ENCODE assay signal across 11 cellular contexts in genomic region chr13:41995946-41996345, GRCh38. TPM values are rescaled to one million over a fixed set of nuclear protein-coding genes. Genes with fewer than 3 reads are reported as not detected.
DNase-seq lines count a peak whose midpoint lies in the region; ATAC-seq and TF ChIP-seq lines count a peak whose summit lies in the region.
"Had no signal": no experiment of that assay in that cellular context is flagged by ENCODE, and none has a peak within 500 bp of the region (broad histone marks: within the 10 kb centered on the region; RNA-seq: fewer than 3 reads in every experiment).

No MANE protein-coding gene starts in this region.

- DNase-seq in DMS79 treated with DMSO at 0.1 percent for 48 hours (lab: John Stamatoyannopoulos, UW), result peak; percentile 27
- peak; percentile 64 for DNase-seq in GM23248
- DNase-seq in activated CD8-positive, alpha-beta T cell treated with anti-CD3 and anti-CD28 coated beads for 36 hours, result peak; percentile 69
- DNase-seq in kidney glomerular epithelial cell (lab: John Stamatoyannopoulos, UW), result peak; percentile 84
- no peak for DNase-seq in occipital lobe (lab: John Stamatoyannopoulos, UW)
- no peak for DNase-seq in PC-9
- no peak for DNase-seq in head of caudate nucleus
- DNase-seq: central memory CD4-positive, alpha-beta T cell; T-helper 9 cell had no signal

- no peaks in the 10 kb centered on the region for H3K9me3 Mint-ChIP-seq in activated CD8-positive, alpha-beta T cell treated with anti-CD3 and anti-CD28 coated beads for 36 hours
- H3K9me3 Mint-ChIP-seq: neural crest cell had no signal

- H3K36me3 Mint-ChIP-seq in activated CD8-positive, alpha-beta T cell treated with anti-CD3 and anti-CD28 coated beads for 36 hours (ENCODE audit: low read depth), result no peaks in the 10 kb centered on the region

- WGBS in GM23248 (ENCODE audit: low coverage in 1 of 2, low lambda C conversion rate in 2 of 2, missing lambda C conversion rate in 2 of 2), 2 experiments, result 45 to 49% methylated on average over 5 of the region's 5 CpGs

- no peak overlapping the region for H3K4me3 Mint-ChIP-seq in activated CD8-positive, alpha-beta T cell treated with anti-CD3 and anti-CD28 coated beads for 36 hours
- H3K4me3 Mint-ChIP-seq: neural crest cell had no signal

- H3K4me1 ChIP-seq in GM23248 (ENCODE audit: insufficient read depth) (peaks cover 11% of the 10 kb centered on the region), PC-9 (replicated peaks; ENCODE audit: insufficient read depth) (no peaks in the 10 kb centered on the region)

- H3K9me2 ChIP-seq in GM23248 (ENCODE audit: insufficient read depth) (no peaks in the 10 kb centered on the region), PC-9 (ENCODE audit: insufficient read depth) (no peaks in the 10 kb centered on the region)

- H3K79me2 ChIP-seq in GM23248 (ENCODE audit: insufficient read depth) (no peaks in the 10 kb centered on the region), PC-9 (ENCODE audit: low read depth) (no peaks in the 10 kb centered on the region)

- POLR2A ChIA-PET in activated CD8-positive, alpha-beta T cell treated with anti-CD3 and anti-CD28 coated beads for 36 hours (lab: Charles Lee), result no interaction called here
- POLR2A ChIA-PET in PC-9 (lab: Charles Lee; ENCODE audit: unreplicated experiment), result no interaction called here

- intact Hi-C loops in activated CD8-positive, alpha-beta T cell treated with anti-CD3 and anti-CD28 coated beads for 36 hours (cut with micrococcal nuclease), result no loop called here
- intact Hi-C loops in PC-9 (cut with micrococcal nuclease; ENCODE audit: unreplicated experiment) (no loop called here), head of caudate nucleus (cut with DNase I) (no loop called here)

- no TSS peak for BruUV-seq in PC-9 (replicated peaks; lab: Mats Ljungman, UMichigan)

- H3K36me3 ChIP-seq in GM23248 (ENCODE audit: low read depth), result no peaks in the 10 kb centered on the region
- no peaks in the 10 kb centered on the region for H3K36me3 ChIP-seq in PC-9 (ENCODE audit: low read depth)

- H3K4me2 ChIP-seq in GM23248 (ENCODE audit: unreplicated experiment) (no peak overlapping the region), PC-9 (no peak overlapping the region)

- H2AFZ ChIP-seq in GM23248, result 0 out of 2 replicates have a peak overlapping the region, but pooled peaks have one; percentile 6
- H2AFZ ChIP-seq in PC-9, result no peak overlapping the region

- H4K20me1 ChIP-seq in GM23248 (ENCODE audit: insufficient read depth) (no peaks in the 10 kb centered on the region), PC-9 (ENCODE audit: insufficient read depth) (no peaks in the 10 kb centered on the region)

- in situ Hi-C loops in GM23248 (cut with MboI), result no loop called here

- H3K9ac ChIP-seq in GM23248, result no peak overlapping the region

- H3K9me3 ChIP-seq in GM23248 (ENCODE audit: low read depth) (no peaks in the 10 kb centered on the region), PC-9 (ENCODE audit: insufficient read depth, low read depth) (no peaks in the 10 kb centered on the region)

- no peaks in the 10 kb centered on the region for H3K27me3 Mint-ChIP-seq in activated CD8-positive, alpha-beta T cell treated with anti-CD3 and anti-CD28 coated beads for 36 hours

- H3K27ac ChIP-seq in GM23248, result no peak overlapping the region
- H3K27ac ChIP-seq in PC-9, result no peak overlapping the region

- ATAC-seq in activated CD8-positive, alpha-beta T cell treated with anti-CD3 and anti-CD28 coated beads for 36 hours, result peak; percentile 69
- no peak for ATAC-seq in GM21737 (IDR thresholded peaks at IDR 0.05; ENCODE audit: unreplicated experiment)

- no peak for TF ChIP-seq CTCF in activated CD8-positive, alpha-beta T cell treated with anti-CD3 and anti-CD28 coated beads for 36 hours (IDR thresholded peaks at IDR 0.05)
- TF ChIP-seq CTCF in PC-9 (conservative IDR thresholded peaks at IDR 0.05), result no peak

- no peak overlapping the region for H3K27ac Mint-ChIP-seq in activated CD8-positive, alpha-beta T cell treated with anti-CD3 and anti-CD28 coated beads for 36 hours

- H3K4me1 Mint-ChIP-seq in activated CD8-positive, alpha-beta T cell treated with anti-CD3 and anti-CD28 coated beads for 36 hours (ENCODE audit: low read depth), result peaks cover 8% of the 10 kb centered on the region
- H3K4me1 Mint-ChIP-seq: neural crest cell had no signal

- CTCF ChIA-PET in activated CD8-positive, alpha-beta T cell treated with anti-CD3 and anti-CD28 coated beads for 36 hours (lab: Charles Lee), result no interaction called here
- CTCF ChIA-PET in PC-9 (lab: Charles Lee), result no interaction called here

- H3K4me3 ChIP-seq in GM23248 (no peak overlapping the region), PC-9 (no peak overlapping the region)

- peaks cover 14% of the 10 kb centered on the region for H3F3A ChIP-seq in GM23248 (ENCODE audit: insufficient read depth)
- H3F3A ChIP-seq in PC-9 (ENCODE audit: insufficient read depth, low read depth), result no peaks in the 10 kb centered on the region

- H3K27me3 ChIP-seq in GM23248 (replicated peaks; ENCODE audit: insufficient read depth) (no peaks in the 10 kb centered on the region), PC-9 (ENCODE audit: insufficient read depth, low read depth) (no peaks in the 10 kb centered on the region)

RNA-seq across cellular contexts. Expression of gene VWA8, which starts 35.0 kb away (rescaled TPM):
- 10.1 and 35.5 TPM in 2 replicates for total RNA-seq in GM23248 (2014; rRNA removed; shearing (Covaris generic))
- polyA plus RNA-seq in GM23248 (2016; fragmentation: Nextera tagmentation; extraction: Ambion mirVana), result 3.6 and 3.9 TPM in 2 replicates
- 10 to 100 TPM; 26.3 to 27.5 TPM for total RNA-seq in activated CD8-positive, alpha-beta T cell treated with anti-CD3 and anti-CD28 coated beads for 36 hours
- 53.7 TPM for total RNA-seq in occipital lobe
- 11.5 and 14.1 TPM in 2 replicates for total RNA-seq in PC-9 (2021)

RNA-seq across cellular contexts. Expression of gene DGKH, which starts 52.5 kb away (rescaled TPM):
- 7.0 and 7.1 TPM in 2 replicates for total RNA-seq in GM23248 (2014; rRNA removed; shearing (Covaris generic))
- polyA plus RNA-seq in GM23248 (2016; fragmentation: Nextera tagmentation; extraction: Ambion mirVana), result 1.4 and 1.5 TPM in 2 replicates
- 10 to 100 TPM; 15.2 to 15.8 TPM for total RNA-seq in activated CD8-positive, alpha-beta T cell treated with anti-CD3 and anti-CD28 coated beads for 36 hours
- 20.0 TPM for total RNA-seq in occipital lobe
- 9.3 and 10.9 TPM in 2 replicates for total RNA-seq in PC-9 (2021)

Comparison
In these comparisons a context has a peak if more than half of its experiments do, and no peak if none do; other contexts are left out.
1. DNase-seq: peak in DMS79 treated with DMSO at 0.1 percent for 48 hours (single experiment), GM23248 (single experiment), activated CD8-positive, alpha-beta T cell treated with anti-CD3 and anti-CD28 coated beads for 36 hours (single experiment) and kidney glomerular epithelial cell (single experiment); none in occipital lobe (single experiment), PC-9 (0 of 2) and head of caudate nucleus (0 of 42).